26 cellular contexts compared by ENCODE assay signal in the genomic region with DNA sequence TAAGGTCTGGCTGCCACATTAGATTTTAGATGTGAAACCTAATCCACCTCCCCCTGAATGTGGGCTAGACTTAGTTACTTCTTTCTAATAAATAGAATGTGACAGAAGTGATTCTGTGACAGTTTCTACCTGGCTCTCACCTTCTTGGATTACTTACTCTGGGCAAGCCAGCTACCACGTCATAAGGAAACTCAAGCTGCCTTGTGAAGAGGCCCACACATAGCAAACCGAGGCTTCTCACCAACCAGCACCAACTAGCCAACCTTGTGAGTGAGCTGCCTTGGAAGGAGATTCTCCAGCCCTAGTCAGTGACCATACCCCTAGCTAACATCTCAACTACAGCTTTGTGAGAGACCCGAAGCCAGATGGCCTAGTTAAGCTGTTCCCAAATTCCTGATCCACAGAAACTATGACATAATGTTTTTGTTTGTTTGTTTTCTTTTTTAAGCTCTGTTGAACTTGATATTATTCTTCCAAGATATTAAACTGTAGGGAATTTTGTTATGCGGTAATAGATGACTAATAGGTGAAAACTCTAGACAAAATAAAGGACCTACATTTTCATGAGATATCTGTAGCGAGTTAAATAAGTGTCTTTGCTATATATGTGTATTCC. TPM values are rescaled to one million over a fixed set of nuclear protein-coding genes. Genes with fewer than 3 reads are reported as not detected.
DNase-seq lines count a peak whose midpoint lies in the region; ATAC-seq, FAIRE-seq and TF ChIP-seq lines count a peak whose summit lies in the region.
"Had no signal": no experiment of that assay in that cellular context is flagged by ENCODE, and none has a peak within 500 bp of the region (broad histone marks: within the 10 kb centered on the region; RNA-seq: fewer than 3 reads in every experiment).

No MANE protein-coding gene starts in this region.

- no peak overlapping the region for H3K27ac ChIP-seq in HepG2 (ENCODE audit: extremely low read length, insufficient read depth, low read length)
- no peak overlapping the region for H3K27ac ChIP-seq in right lobe of liver
- H3K27ac ChIP-seq in parathyroid adenoma = peak overlapping the region; percentile 55
- H3K27ac ChIP-seq: 22Rv1, uterus had no signal

- POLR2A ChIA-PET in HepG2 (lab: Yijun Ruan, JAX) = no interaction called here

- no peak for TF ChIP-seq CTCF in HepG2 (CRISPR knock-in tag; IDR thresholded peaks at IDR 0.05)
- TF ChIP-seq CTCF in right lobe of liver (IDR thresholded peaks at IDR 0.05) = no peak
- no peak for TF ChIP-seq CTCF in parathyroid adenoma (IDR thresholded peaks at IDR 0.05)

- BruUV-seq in HepG2 (replicated peaks; lab: Mats Ljungman, UMichigan) = no TSS peak

- TF ChIP-seq POLR2A in HepG2 (IDR thresholded peaks at IDR 0.05; ENCODE audit: insufficient read depth in 1 of 2, low read depth in 2 of 2, low read length in 2 of 2) (no peak), right lobe of liver (IDR thresholded peaks at IDR 0.05) (no peak)

- H3K9me3 ChIP-seq in HepG2 (ENCODE audit: low read length) (no peaks in the 10 kb centered on the region), right lobe of liver (no peaks in the 10 kb centered on the region), MG63 (no peaks in the 10 kb centered on the region), parathyroid adenoma (ENCODE audit: control insufficient read depth, low read length) (no peaks in the 10 kb centered on the region)
- H3K9me3 ChIP-seq: uterus had no signal

- H3K4me2 ChIP-seq in HepG2 (ENCODE audit: low read depth, low read length) (no peak overlapping the region), parathyroid adenoma (ENCODE audit: low read length) (no peak overlapping the region)
- H3K4me2 ChIP-seq: GM23338 had no signal

- H4K20me1 ChIP-seq in HepG2 (ENCODE audit: insufficient read depth, low read length) = no peaks in the 10 kb centered on the region

- H2AFZ ChIP-seq in HepG2 (ENCODE audit: low read length) = no peak overlapping the region
- peak overlapping the region; percentile 65 for H2AFZ ChIP-seq in parathyroid adenoma
- H2AFZ ChIP-seq: GM23338 had no signal

- no peak overlapping the region for H3K4me3 ChIP-seq in HepG2 (replicated peaks in 1 of 3; ENCODE audit: insufficient read depth in 1 of 3, low read depth in 2 of 3, low read length in 3 of 3)
- H3K4me3 ChIP-seq in right lobe of liver = no peak overlapping the region
- H3K4me3 ChIP-seq in MG63 = no peak overlapping the region
- H3K4me3 ChIP-seq in parathyroid adenoma (ENCODE audit: low read depth, low read length) = no peak overlapping the region
- H3K4me3 ChIP-seq: GM23338, uterus had no signal

- H3K79me2 ChIP-seq in HepG2 (ENCODE audit: insufficient read depth, low read length) (no peaks in the 10 kb centered on the region), parathyroid adenoma (peaks cover 7% of the 10 kb centered on the region)

- no peak for TF ChIP-seq RAD21 in HepG2 (CRISPR knock-in tag; IDR thresholded peaks at IDR 0.05)

- H3K27me3 ChIP-seq in HepG2 (ENCODE audit: control insufficient read depth in 1 of 2, insufficient read depth in 2 of 2, low read length in 2 of 2) = no peaks in the 10 kb centered on the region
- no peaks in the 10 kb centered on the region for H3K27me3 ChIP-seq in right lobe of liver
- H3K27me3 ChIP-seq in MG63 = no peaks in the 10 kb centered on the region
- no peaks in the 10 kb centered on the region for H3K27me3 ChIP-seq in parathyroid adenoma (ENCODE audit: control insufficient read depth, insufficient read depth, low read length)
- H3K27me3 ChIP-seq: uterus had no signal

- TF ChIP-seq EP300 in HepG2 (IDR thresholded peaks at IDR 0.05; ENCODE audit: low read depth in 2 of 2, low read length in 2 of 2) (no peak), HepG2 (CRISPR knock-in tag; IDR thresholded peaks at IDR 0.05; ENCODE audit: borderline replicate concordance) (no peak)

- intact Hi-C loops in HepG2 (cut with micrococcal nuclease; ENCODE audit: unreplicated experiment) (no loop called here), right lobe of liver (cut with DNase I) (loop anchor here in 1 of 2 donors (10.0 kb wide), 1 partner anchor 125 kb away; the partner anchor contains the start of gene DUSP16)

- ATAC-seq in HepG2 = no peak
- no peak for ATAC-seq in right lobe of liver
- ATAC-seq: GM23338 had no signal

- H3K9ac ChIP-seq in HepG2 (ENCODE audit: insufficient read depth, low read depth, low read length) (no peak overlapping the region), parathyroid adenoma (no peak overlapping the region)

- H3K36me3 ChIP-seq in HepG2 (replicated peaks in 1 of 2; ENCODE audit: control insufficient read depth in 1 of 2, insufficient read depth in 2 of 2, low read length in 2 of 2) (no peaks in the 10 kb centered on the region), right lobe of liver (no peaks in the 10 kb centered on the region), MG63 (no peaks in the 10 kb centered on the region), parathyroid adenoma (ENCODE audit: control insufficient read depth, insufficient read depth, low read length) (no peaks in the 10 kb centered on the region)
- H3K36me3 ChIP-seq: uterus had no signal

- H3K4me1 ChIP-seq in HepG2 (ENCODE audit: insufficient read depth, low read length) (no peaks in the 10 kb centered on the region), right lobe of liver (no peaks in the 10 kb centered on the region), parathyroid adenoma (peaks cover 15% of the 10 kb centered on the region)
- H3K4me1 ChIP-seq: uterus had no signal

- in situ Hi-C loops in HepG2 (cut with HindIII; ENCODE audit: extremely low pct_ligation_motif_present, low pct_unique_long_range_greater_than_20kb) = no loop called here

- DNase-seq in NCI-H1694 (lab: John Stamatoyannopoulos, UW) = peak; percentile 11
- DNase-seq in NCI-H1694 treated with DMSO at 0.1 percent for 48 hours (lab: John Stamatoyannopoulos, UW) = no peak
- no peak for DNase-seq in HepG2 (ENCODE audit: low spot score)
- no peak for DNase-seq in right lobe of liver
- DNase-seq in MG63 = peak; percentile 41
- no peak for DNase-seq in NCI-H526 (lab: John Stamatoyannopoulos, UW)
- DNase-seq in middle frontal gyrus (ENCODE audit: extremely low spot score, low spot score) = no peak
- DNase-seq: activated CD8-positive, alpha-beta memory T cell treated with anti-CD3 and anti-CD28 coated beads for 24 hours; activated gamma-delta T cell; AML-193; aorta; cerebellar nuclear complex; COR-L47; DND-41; hypothalamus; islet precursor cell; NCI-H187; NCI-H748 treated with DMSO at 0.1 percent for 48 hours; occipital lobe; Right ventricle myocardium superior; uterus had no signal

- 40% methylated on average over 5 of the region's 5 CpGs for WGBS in HepG2 (ENCODE audit: low lambda C conversion rate)
- 85% methylated on average over 4 of the region's 5 CpGs for WGBS in right lobe of liver (ENCODE audit: insufficient coverage, low coverage, low lambda C conversion rate, missing lambda C conversion rate)

- no peak for FAIRE-seq in HepG2 (lab: Jason Lieb, UNC)
- FAIRE-seq: frontal cortex had no signal

- CTCF ChIA-PET in HepG2 (lab: Yijun Ruan, JAX; ENCODE audit: low intra/inter-chr PET ratio, low total read pairs) = no interaction called here

RNA-seq across cellular contexts. Expression of gene GPR19, which starts 6.2 kb away (rescaled TPM):
- total RNA-seq in HepG2 (2016; rRNA removed; fragmentation: Illumina TruSeq; extraction: Trizol) = 1.2 and 1.4 TPM in 2 replicates
- total RNA-seq in HepG2 (2016; cell fraction: cytosol; rRNA removed; fragmentation: Illumina TruSeq; extraction: Trizol; ENCODE audit: low read depth) = 1.2 TPM in 1 of 2 replicates, not detected in the other
- 1.3 TPM in 2 replicates for total RNA-seq in HepG2 (2016; cell fraction: insoluble cytoplasmic fraction; rRNA removed; fragmentation: Illumina TruSeq; extraction: Trizol)
- 1.00 and 1.5 TPM in 2 replicates for total RNA-seq in HepG2 (2016; cell fraction: membrane; rRNA removed; fragmentation: Illumina TruSeq; extraction: Trizol)
- total RNA-seq in HepG2 (2016; cell fraction: nucleus; rRNA removed; fragmentation: Illumina TruSeq; extraction: Trizol) = 0.99 and 1.4 TPM in 2 replicates
- polyA plus RNA-seq in HepG2 (2011; rRNA removed) = 1.5 and 2.0 TPM in 2 replicates
- polyA plus RNA-seq in HepG2 (2011; cell fraction: cytosol; rRNA removed) = 0.97 and 1.0 TPM in 2 replicates
- 4.7 and 5.3 TPM in 2 replicates for polyA plus RNA-seq in HepG2 (2011; cell fraction: nucleus; rRNA removed)
- polyA plus RNA-seq in HepG2 (2012) = 0.60 and 2.4 TPM in 2 replicates
- polyA plus RNA-seq in HepG2 (2016; cell fraction: cytosol; fragmentation: Illumina TruSeq; extraction: Trizol; ENCODE audit: low read depth) = 0.41 and 0.74 TPM in 2 replicates
- polyA plus RNA-seq in HepG2 (2016; cell fraction: insoluble cytoplasmic fraction; fragmentation: Illumina TruSeq; extraction: Trizol; ENCODE audit: low read depth) = 0.99 and 1.1 TPM in 2 replicates
- polyA plus RNA-seq in HepG2 (2016; cell fraction: membrane; fragmentation: Illumina TruSeq; extraction: Trizol; ENCODE audit: low read depth) = 1.0 and 1.8 TPM in 2 replicates
- polyA plus RNA-seq in HepG2 (2016; cell fraction: nucleus; fragmentation: Illumina TruSeq; extraction: Trizol; ENCODE audit: insufficient read depth, low read depth) = 4.4 and 4.9 TPM in 2 replicates
- 1.8 TPM in 1 of 2 replicates, not detected in the other for polyA minus RNA-seq in HepG2 (2011; rRNA and poly(A)+ RNA removed; ENCODE audit: low replicate concordance)
- polyA minus RNA-seq in HepG2 (2011; cell fraction: cytosol; rRNA and poly(A)+ RNA removed) = 0.69 TPM in 1 of 2 replicates, not detected in the other
- polyA minus RNA-seq in HepG2 (2011; cell fraction: nucleus; rRNA and poly(A)+ RNA removed) = 1.9 and 2.9 TPM in 2 replicates
- total RNA-seq in right lobe of liver = under 1 TPM in 1 of 6 experiments, not detected in 5; 0.11 TPM
- total RNA-seq in MG63 (2014; rRNA removed; shearing (Covaris generic); ENCODE audit: low replicate concordance) = 0.59 TPM in 1 of 2 replicates, not detected in the other
- total RNA-seq: myocyte, Right ventricle myocardium superior had no signal

RNA-seq across cellular contexts. Expression of gene CDKN1B, which starts 27.4 kb away (rescaled TPM):
- 37.2 and 39.6 TPM in 2 replicates for total RNA-seq in HepG2 (2016; rRNA removed; fragmentation: Illumina TruSeq; extraction: Trizol)
- 7.8 TPM in 2 replicates for total RNA-seq in HepG2 (2016; cell fraction: cytosol; rRNA removed; fragmentation: Illumina TruSeq; extraction: Trizol; ENCODE audit: low read depth)
- total RNA-seq in HepG2 (2016; cell fraction: insoluble cytoplasmic fraction; rRNA removed; fragmentation: Illumina TruSeq; extraction: Trizol) = 39.5 and 39.9 TPM in 2 replicates
- 22.3 and 22.5 TPM in 2 replicates for total RNA-seq in HepG2 (2016; cell fraction: membrane; rRNA removed; fragmentation: Illumina TruSeq; extraction: Trizol)
- 31.7 and 35.6 TPM in 2 replicates for total RNA-seq in HepG2 (2016; cell fraction: nucleus; rRNA removed; fragmentation: Illumina TruSeq; extraction: Trizol)
- 18.8 and 20.1 TPM in 2 replicates for polyA plus RNA-seq in HepG2 (2011; rRNA removed)
- 14.5 and 17.0 TPM in 2 replicates for polyA plus RNA-seq in HepG2 (2011; cell fraction: cytosol; rRNA removed)
- polyA plus RNA-seq in HepG2 (2011; cell fraction: nucleus; rRNA removed) = 9.6 and 9.9 TPM in 2 replicates
- 30.9 and 36.9 TPM in 2 replicates for polyA plus RNA-seq in HepG2 (2012)
- polyA plus RNA-seq in HepG2 (2016; cell fraction: cytosol; fragmentation: Illumina TruSeq; extraction: Trizol; ENCODE audit: low read depth) = 3.1 TPM in 2 replicates
- 48.4 and 51.0 TPM in 2 replicates for polyA plus RNA-seq in HepG2 (2016; cell fraction: insoluble cytoplasmic fraction; fragmentation: Illumina TruSeq; extraction: Trizol; ENCODE audit: low read depth)
- polyA plus RNA-seq in HepG2 (2016; cell fraction: membrane; fragmentation: Illumina TruSeq; extraction: Trizol; ENCODE audit: low read depth) = 11.6 TPM in 2 replicates
- 40.3 and 40.5 TPM in 2 replicates for polyA plus RNA-seq in HepG2 (2016; cell fraction: nucleus; fragmentation: Illumina TruSeq; extraction: Trizol; ENCODE audit: insufficient read depth, low read depth)
- 10.2 and 11.3 TPM in 2 replicates for polyA minus RNA-seq in HepG2 (2011; rRNA and poly(A)+ RNA removed; ENCODE audit: low replicate concordance)
- 18.2 and 23.5 TPM in 2 replicates for polyA minus RNA-seq in HepG2 (2011; cell fraction: cytosol; rRNA and poly(A)+ RNA removed)
- 27.1 and 37.2 TPM in 2 replicates for polyA minus RNA-seq in HepG2 (2011; cell fraction: nucleus; rRNA and poly(A)+ RNA removed)
- total RNA-seq in right lobe of liver = 10 to 100 TPM; 18.3 to 28.6 (median 24.5) TPM
- total RNA-seq in MG63 (2014; rRNA removed; shearing (Covaris generic); ENCODE audit: low replicate concordance) = 35.1 and 57.9 TPM in 2 replicates

Comparison
In these comparisons a context has a peak if more than half of its experiments do, and no peak if none do; other contexts are left out.
1. DNase-seq: peak in NCI-H1694 (single experiment) and MG63 (single experiment); none in NCI-H1694 treated with DMSO at 0.1 percent for 48 hours (single experiment), HepG2 (single experiment), right lobe of liver (0 of 3), NCI-H526 (0 of 2) and middle frontal gyrus (single experiment).